Comparison of ENCODE assay signal across 20 cellular contexts in the genomic region with DNA sequence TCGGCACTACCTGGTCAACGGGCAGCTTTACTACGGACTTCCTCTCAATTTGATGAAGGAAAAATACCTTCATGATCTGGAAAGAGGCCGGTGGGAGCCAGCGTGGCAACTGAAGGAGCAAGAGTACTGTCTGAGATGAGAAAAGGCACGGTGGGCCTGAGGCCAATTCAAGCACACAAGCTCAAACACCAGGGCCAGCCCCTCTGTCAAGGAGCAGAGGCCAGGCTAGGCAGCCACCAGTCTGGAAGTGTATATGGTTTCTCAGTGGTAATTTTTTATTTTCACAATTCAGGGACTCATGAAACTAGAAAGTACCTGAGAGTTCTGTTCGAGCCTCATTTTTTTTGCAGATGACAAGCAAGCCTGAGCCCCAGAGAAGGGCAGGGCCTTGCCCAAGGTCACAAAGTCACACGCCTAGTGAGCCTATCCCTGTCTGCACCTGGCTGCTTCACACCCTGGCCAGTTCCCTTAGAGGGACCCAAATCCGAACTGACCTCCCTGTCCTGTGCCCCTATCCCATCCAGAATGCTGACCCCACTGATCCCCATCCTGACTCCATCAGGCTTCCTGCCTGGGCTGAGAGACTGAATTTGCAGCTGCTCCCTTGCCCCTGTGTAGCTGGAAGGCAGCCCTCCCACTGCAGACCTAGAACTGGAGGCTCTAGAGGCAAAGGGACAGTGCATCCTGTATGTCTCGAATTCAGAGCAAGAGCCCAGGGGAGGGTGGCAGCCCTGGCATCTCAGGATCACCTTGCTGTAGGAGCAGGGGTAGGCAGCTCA. TPM values are rescaled to one million over a fixed set of nuclear protein-coding genes. Genes with fewer than 3 reads are reported as not detected.
DNase-seq lines count a peak whose midpoint lies in the region; ATAC-seq and TF ChIP-seq lines count a peak whose summit lies in the region.
"Had no signal": no experiment of that assay in that cellular context is flagged by ENCODE, and none has a peak within 500 bp of the region (broad histone marks: within the 10 kb centered on the region; RNA-seq: fewer than 3 reads in every experiment).

No MANE protein-coding gene starts in this region.

- no peaks in the 10 kb centered on the region for H3K9me3 Mint-ChIP-seq in chondrocyte (ENCODE audit: low read depth)
- H3K9me3 Mint-ChIP-seq in naive B cell, result peaks cover 0 to 4% (median 1%) of the 10 kb centered on the region in 7 donors
- H3K9me3 Mint-ChIP-seq: natural killer cell treated with Interleukin-12 subunit alpha and Interleukin-12 subunit beta and Interleukin-15 and Interleukin-18, amount 100 ng/mL, for 72 hours; stimulated activated effector memory CD8-positive, alpha-beta T cell treated with anti-CD3 and anti-CD28 coated beads, Interleukin-12 subunit alpha, Interleukin-12 subunit beta, amount 100 ng/mL, for 72 hours had no signal

- H3K4me1 ChIP-seq in cardiac muscle cell (ENCODE audit: low read depth) (peaks cover 34% of the 10 kb centered on the region), vagina (peaks cover 34% of the 10 kb centered on the region)

- peak in 1 of 2 donors; percentile 44 for DNase-seq in cardiac muscle cell (ENCODE audit: low read depth in 1 of 2, low spot score in 1 of 2)
- DNase-seq in cardiac septum (ENCODE audit: low spot score), result no peak
- DNase-seq in chondrocyte (ENCODE audit: low spot score), result no peak
- no peak for DNase-seq in naive B cell
- no peak for DNase-seq in vagina (ENCODE audit: extremely low spot score in 2 of 2)
- no peak for DNase-seq in CD1c-positive myeloid dendritic cell (ENCODE audit: extremely low spot score)
- DNase-seq in epidermal melanocyte (ENCODE audit: insufficient read length, low spot score), result no peak
- DNase-seq: activated CD4-positive, alpha-beta T cell treated with anti-CD3 and anti-CD28 coated beads, Interleukin-2, amount 50 U/mL, for 48 hours; activated effector memory CD4-positive, alpha-beta T cell treated with Interleukin-2 at 50 U/mL for 16 hours; Calu3; Kasumi-1; left colon; NCI-H748 treated with DMSO at 0.1 percent for 48 hours; stimulated activated CD4-positive, alpha-beta T cell treated with anti-CD3 and anti-CD28 coated beads, Interleukin-4, amount 100 ng/mL, for 4 hours had no signal

- peak overlapping the region; percentile 63 for H3K4me3 ChIP-seq in cardiac muscle cell
- no peak overlapping the region for H3K4me3 ChIP-seq in vagina

- H3K4me1 Mint-ChIP-seq in chondrocyte (ENCODE audit: low read depth) (peaks cover 19% of the 10 kb centered on the region), naive B cell (peaks cover 9 to 28% (median 16%) of the 10 kb centered on the region in 3 donors)

- H3K4me3 Mint-ChIP-seq in chondrocyte (ENCODE audit: unreplicated experiment), result no peak overlapping the region
- peak overlapping the region in 6 of 8 donors; percentile 8 to 79 (median 43) for H3K4me3 Mint-ChIP-seq in naive B cell
- H3K4me3 Mint-ChIP-seq: natural killer cell treated with Interleukin-12 subunit alpha and Interleukin-12 subunit beta and Interleukin-15 and Interleukin-18, amount 100 ng/mL, for 72 hours; stimulated activated effector memory CD8-positive, alpha-beta T cell treated with anti-CD3 and anti-CD28 coated beads, Interleukin-12 subunit alpha, Interleukin-12 subunit beta, amount 100 ng/mL, for 72 hours had no signal

- no peak for TF ChIP-seq POLR2A in vagina (IDR thresholded peaks at IDR 0.05)

- H3K36me3 Mint-ChIP-seq in chondrocyte (ENCODE audit: low read depth) (no peaks in the 10 kb centered on the region), naive B cell (peaks cover 0 to 9% of the 10 kb centered on the region in 2 donors)
- H3K36me3 Mint-ChIP-seq: natural killer cell treated with Interleukin-12 subunit alpha and Interleukin-12 subunit beta and Interleukin-15 and Interleukin-18, amount 100 ng/mL, for 72 hours; stimulated activated effector memory CD8-positive, alpha-beta T cell treated with anti-CD3 and anti-CD28 coated beads, Interleukin-12 subunit alpha, Interleukin-12 subunit beta, amount 100 ng/mL, for 72 hours had no signal

- TF ChIP-seq CTCF in cardiac muscle cell (IDR thresholded peaks at IDR 0.05; ENCODE audit: low read depth, low read length) (no peak), chondrocyte (IDR thresholded peaks at IDR 0.05) (no peak), vagina (IDR thresholded peaks at IDR 0.05) (no peak)

- intact Hi-C loops in cardiac septum (cut with DNase I) (loop anchor here (10.0 kb wide), 2 partner anchors 140 to 180 kb away; no protein-coding TSS in a partner anchor), vagina (cut with DNase I) (loop anchor here (5.0 kb wide), 3 partner anchors 63 to 393 kb away; no protein-coding TSS in a partner anchor)

- ATAC-seq in naive B cell (ENCODE audit: low read depth in 2 of 2) (no peak), GM18873 (IDR thresholded peaks at IDR 0.05; ENCODE audit: low FRiP score, unreplicated experiment) (no peak)
- ATAC-seq: left colon; natural killer cell treated with Interleukin-12 subunit alpha and Interleukin-12 subunit beta and Interleukin-15 and Interleukin-18, amount 100 ng/mL, for 72 hours; stimulated activated effector memory CD8-positive, alpha-beta T cell treated with anti-CD3 and anti-CD28 coated beads, Interleukin-12 subunit alpha, Interleukin-12 subunit beta, amount 100 ng/mL, for 72 hours had no signal

- no peaks in the 10 kb centered on the region for H3K36me3 ChIP-seq in cardiac muscle cell
- H3K36me3 ChIP-seq in vagina, result no peaks in the 10 kb centered on the region

- peak overlapping the region; percentile 98 for H3K27ac ChIP-seq in cardiac muscle cell
- peak overlapping the region; percentile 83 for H3K27ac ChIP-seq in vagina

- peaks cover 8% of the 10 kb centered on the region for H3K27me3 Mint-ChIP-seq in chondrocyte (ENCODE audit: low read depth)
- H3K27me3 Mint-ChIP-seq in naive B cell, result peaks cover 31 to 75% (median 37%) of the 10 kb centered on the region in 3 donors

- H3K9me3 ChIP-seq in cardiac muscle cell (ENCODE audit: low read depth), result no peaks in the 10 kb centered on the region
- no peaks in the 10 kb centered on the region for H3K9me3 ChIP-seq in vagina

- H3K27me3 ChIP-seq in cardiac muscle cell (peaks cover 3% of the 10 kb centered on the region), vagina (peaks cover 4% of the 10 kb centered on the region)

- H3K27ac Mint-ChIP-seq in chondrocyte (ENCODE audit: unreplicated experiment), result peak overlapping the region; percentile 43
- H3K27ac Mint-ChIP-seq in naive B cell, result peak overlapping the region in 3 of 6 donors; percentile 72 to 88 (median 83)
- H3K27ac Mint-ChIP-seq: natural killer cell treated with Interleukin-12 subunit alpha and Interleukin-12 subunit beta and Interleukin-15 and Interleukin-18, amount 100 ng/mL, for 72 hours; stimulated activated effector memory CD8-positive, alpha-beta T cell treated with anti-CD3 and anti-CD28 coated beads, Interleukin-12 subunit alpha, Interleukin-12 subunit beta, amount 100 ng/mL, for 72 hours had no signal

RNA-seq across cellular contexts. Expression of gene TBX2, which starts 4.8 kb away (rescaled TPM):
- total RNA-seq in cardiac muscle cell (228 and 273 TPM in 2 replicates), cardiac septum (17.2 TPM), chondrocyte (2.0 to 8.6 TPM (median 8.4 TPM) in 3 replicates), vagina (9.8 TPM)
- polyA plus RNA-seq in cardiac muscle cell (193 and 212 TPM in 2 replicates), naive B cell (ENCODE audit: low read depth in 6 of 6) (not detected)
- total RNA-seq: H1 had no signal
- polyA plus RNA-seq: H1 had no signal

RNA-seq across cellular contexts. Expression of gene TBX4, which starts 57.4 kb away (rescaled TPM):
- total RNA-seq in cardiac muscle cell (1.6 and 1.9 TPM in 2 replicates), cardiac septum (0.05 TPM), chondrocyte (not detected in 3 replicates), vagina (not detected)
- polyA plus RNA-seq in cardiac muscle cell (0.54 and 2.6 TPM in 2 replicates), naive B cell (ENCODE audit: low read depth in 6 of 6) (not detected)
- total RNA-seq: Calu3; glomerular endothelial cell; H1; left colon; natural killer cell treated with Interleukin-12 subunit alpha and Interleukin-12 subunit beta and Interleukin-15 and Interleukin-18, amount 100 ng/mL, for 72 hours; RPMI7951 had no signal

Comparison
In these comparisons a context has a peak if more than half of its experiments do, and no peak if none do; other contexts are left out.
1. RNA of gene TBX2, which starts 4.8 kb away (total RNA-seq): 228 to 273 TPM in cardiac muscle cell; 17.2 TPM in cardiac septum (single experiment), 9.8 TPM in vagina (single experiment) and 2.0 to 8.6 TPM in chondrocyte; every median in the first group is over 10 times any median in the second.